Comparison of ENCODE assay signal across 36 cellular contexts in the genomic region with DNA sequence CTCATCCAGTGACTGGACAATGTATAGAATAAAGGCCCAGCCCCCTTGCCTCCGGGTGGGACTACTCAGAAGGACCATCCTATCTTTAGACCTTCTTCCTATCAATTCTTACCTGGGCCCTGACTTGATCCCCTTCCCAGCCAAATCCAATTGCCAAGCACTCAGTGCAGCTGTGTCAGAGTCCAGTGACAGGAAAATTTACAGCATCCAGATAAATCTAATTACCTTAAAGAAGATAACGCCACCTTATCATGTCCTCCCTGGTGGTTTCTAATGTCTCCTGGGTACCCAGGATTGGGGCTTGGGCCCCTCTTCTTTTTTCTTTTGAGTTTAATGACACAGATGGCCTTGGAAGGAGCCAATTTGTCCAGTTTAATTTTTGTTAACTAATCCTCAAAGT. TPM values are rescaled to one million over a fixed set of nuclear protein-coding genes. Genes with fewer than 3 reads are reported as not detected.
"Had no signal": no experiment of that assay in that cellular context is flagged by ENCODE, and none has a peak within 500 bp of the region (broad histone marks: within the 10 kb centered on the region; RNA-seq: fewer than 3 reads in every experiment).

No MANE protein-coding gene starts in this region.

- DNase-seq: activated B cell treated with CpG ODN at 0.5 μM for 24 hours; activated CD4-positive, alpha-beta memory T cell treated with anti-CD3 and anti-CD28 coated beads for 36 hours; activated CD4-positive, alpha-beta T cell treated with anti-CD3 and anti-CD28 coated beads for 4 hours; activated CD4-positive, alpha-beta T cell treated with anti-CD3 and anti-CD28 coated beads, Interleukin-2, amount 10 ng/mL, durations not matched to agents 24 days and 14 days; activated CD4-positive, alpha-beta T cell treated with anti-CD3 and anti-CD28 coated beads, Interleukin-2, amount 50 U/mL, for 1 hour; activated CD4-positive, alpha-beta T cell treated with anti-CD3 and anti-CD28 coated beads, Interleukin-2, amount 50 U/mL, for 4 hours; activated CD4-positive, CD25-positive, alpha-beta regulatory T cell treated with anti-CD3 and anti-CD28 coated beads, Interleukin-2, amount 50 U/mL, for 72 hours; activated CD8-positive, alpha-beta memory T cell treated with anti-CD3 and anti-CD28 coated beads, Interleukin-2, amount 50 U/mL, for 4 hours; activated CD8-positive, alpha-beta T cell treated with anti-CD3 and anti-CD28 coated beads for 36 hours; activated effector memory CD4-positive, alpha-beta T cell treated with anti-CD3 and anti-CD28 coated beads, Interleukin-2, amount 50 U/mL, for 16 hours; activated gamma-delta T cell treated with Interleukin-2 at 50 U/mL for 16 hours; activated naive CD4-positive, alpha-beta T cell; activated naive CD4-positive, alpha-beta T cell treated with anti-CD3 and anti-CD28 coated beads for 36 hours; activated naive CD4-positive, alpha-beta T cell treated with anti-CD3 and anti-CD28 coated beads, Interleukin-2, amount 50 U/mL, for 16 hours; activated naive CD8-positive, alpha-beta T cell treated with anti-CD3 and anti-CD28 coated beads, Interleukin-2, amount 10 ng/mL, durations not matched to agents 7 days and 5 days; activated naive CD8-positive, alpha-beta T cell treated with anti-CD3 and anti-CD28 coated beads, Interleukin-2, amount 50 U/mL, for 24 hours; activated T-cell treated with anti-CD3 and anti-CD28 coated beads for 4 hours; activated T-cell treated with anti-CD3 and anti-CD28 coated beads, Interleukin-2, amount 50 U/mL, for 1 hour; activated T-cell treated with anti-CD3 and anti-CD28 coated beads, Interleukin-2, amount 50 U/mL, for 4 hours; activated T-cell treated with anti-CD3 and anti-CD28 coated beads, Interleukin-2, amount 50 U/mL, for 72 hours; amygdala; anterior cingulate cortex; T-cell; T-helper 17 cell had no signal

- H3K9me3 Mint-ChIP-seq: activated B cell treated with CpG ODN at 0.5 μM for 24 hours; activated CD8-positive, alpha-beta T cell treated with anti-CD3 and anti-CD28 coated beads for 36 hours; activated T-helper 1 cell treated with anti-CD3 and anti-CD28 coated beads, Interleukin-12 subunit alpha, Interleukin-12 subunit beta, Interleukin-2, Interleukin-4 antibody, amounts not matched to agents 30 ng/mL and 10 ng/mL and 1 ng/mL, durations not matched to agents 14 hours and 24 hours and 36 hours; activated T-helper 17 cell treated with anti-CD3 and anti-CD28 coated beads, Interleukin-2, amount 50 U/mL, for 72 hours; central memory CD8-positive, alpha-beta T cell had no signal

- H3K36me3 ChIP-seq: ascending aorta, cardiac muscle cell had no signal

- H3K4me1 ChIP-seq: ascending aorta had no signal

- H3K9me3 ChIP-seq: ascending aorta had no signal

- ATAC-seq: activated CD8-positive, alpha-beta T cell treated with anti-CD3 and anti-CD28 coated beads for 36 hours; activated naive CD8-positive, alpha-beta T cell treated with anti-CD3 and anti-CD28 coated beads, Interleukin-2, amount 50 U/mL, for 24 hours; activated T-cell treated with anti-CD3 and anti-CD28 coated beads, Interleukin-2, amount 50 U/mL, for 4 hours; activated T-cell treated with anti-CD3 and anti-CD28 coated beads, Interleukin-2, amount 50 U/mL, for 72 hours; activated T-helper 17 cell treated with anti-CD3 and anti-CD28 coated beads, Interleukin-2, amount 50 U/mL, for 72 hours; T-cell; T-helper 17 cell had no signal

- H3K36me3 Mint-ChIP-seq: activated CD4-positive, alpha-beta memory T cell treated with anti-CD3 and anti-CD28 coated beads for 36 hours; activated naive CD8-positive, alpha-beta T cell; activated naive CD8-positive, alpha-beta T cell treated with anti-CD3 and anti-CD28 coated beads, Interleukin-2, amount 10 ng/mL, durations not matched to agents 7 days and 5 days; brain; T-cell had no signal

- H3K27me3 ChIP-seq: ascending aorta, cardiac muscle cell had no signal

- H3K27ac ChIP-seq: ascending aorta, cardiac muscle cell, VCaP had no signal

- H3K4me3 ChIP-seq: ascending aorta, cardiac muscle cell had no signal

- H3K27ac Mint-ChIP-seq: activated B cell treated with CpG ODN at 0.5 μM for 24 hours; activated CD4-positive, alpha-beta memory T cell treated with anti-CD3 and anti-CD28 coated beads for 36 hours; activated CD4-positive, alpha-beta T cell treated with anti-CD3 and anti-CD28 coated beads, Interleukin-2, amount 10 ng/mL, durations not matched to agents 24 days and 14 days; activated CD8-positive, alpha-beta T cell treated with anti-CD3 and anti-CD28 coated beads for 36 hours; activated naive CD4-positive, alpha-beta T cell treated with anti-CD3 and anti-CD28 coated beads for 36 hours; activated naive CD8-positive, alpha-beta T cell; activated naive CD8-positive, alpha-beta T cell treated with anti-CD3 and anti-CD28 coated beads, Interleukin-2, amount 10 ng/mL, durations not matched to agents 7 days and 5 days; activated naive CD8-positive, alpha-beta T cell treated with anti-CD3 and anti-CD28 coated beads, Interleukin-2, amount 50 U/mL, for 24 hours; activated T-helper 1 cell treated with anti-CD3 and anti-CD28 coated beads, Interleukin-12 subunit alpha, Interleukin-12 subunit beta, Interleukin-2, Interleukin-4 antibody, amounts not matched to agents 30 ng/mL and 10 ng/mL and 1 ng/mL, durations not matched to agents 14 hours and 24 hours and 36 hours; activated T-helper 17 cell treated with anti-CD3 and anti-CD28 coated beads, Interleukin-2, amount 50 U/mL, for 72 hours; brain; T-cell; T-helper 17 cell had no signal

RNA-seq across cellular contexts. Expression of gene LHCGR, which starts 19.3 kb away (rescaled TPM):
- total RNA-seq: activated B cell treated with CpG ODN at 0.5 μM for 24 hours; activated CD4-positive, alpha-beta memory T cell treated with anti-CD3 and anti-CD28 coated beads for 36 hours; activated CD4-positive, alpha-beta T cell treated with anti-CD3 and anti-CD28 coated beads, Interleukin-2, amount 10 ng/mL, durations not matched to agents 24 days and 14 days; activated CD8-positive, alpha-beta memory T cell treated with anti-CD3 and anti-CD28 coated beads for 36 hours; activated CD8-positive, alpha-beta T cell treated with anti-CD3 and anti-CD28 coated beads for 36 hours; activated naive CD4-positive, alpha-beta T cell treated with anti-CD3 and anti-CD28 coated beads for 36 hours; activated naive CD8-positive, alpha-beta T cell treated with anti-CD3 and anti-CD28 coated beads, Interleukin-2, amount 10 ng/mL, durations not matched to agents 7 days and 5 days; activated T-cell treated with anti-CD3 and anti-CD28 coated beads, Interleukin-2, amount 50 U/mL, for 4 hours; activated T-cell treated with anti-CD3 and anti-CD28 coated beads, Interleukin-2, amount 50 U/mL, for 72 hours; activated T-helper 1 cell treated with anti-CD3 and anti-CD28 coated beads, Interleukin-12 subunit alpha, Interleukin-12 subunit beta, Interleukin-2, Interleukin-4 antibody, amounts not matched to agents 30 ng/mL and 10 ng/mL and 1 ng/mL, durations not matched to agents 14 hours and 24 hours and 36 hours; activated T-helper 17 cell treated with anti-CD3 and anti-CD28 coated beads, Interleukin-2, amount 50 U/mL, for 72 hours; ascending aorta; bronchial epithelial cell; T-cell; T-helper 1 cell treated with Interleukin-12 subunit alpha and Interleukin-12 subunit beta and Interleukin-4 antibody, amounts not matched to agents 30 ng/mL and 1 ng/mL, for 36 hours; T-helper 17 cell; T-helper 2 cell treated with Interferon-gamma antibody and Interleukin-4, amounts not matched to agents 100 ng/mL and 5 ng/mL, for 36 hours had no signal
- polyA plus RNA-seq: cardiac muscle cell had no signal
